In genomic region chr15:96353931-96354730, GRCh38 we compare ENCODE assay signal across 10 cellular contexts. TPM values are rescaled to one million over a fixed set of nuclear protein-coding genes. Genes with fewer than 3 reads are reported as not detected.
DNase-seq lines count a peak whose midpoint lies in the region; ATAC-seq and TF ChIP-seq lines count a peak whose summit lies in the region.
"Had no signal": no experiment of that assay in that cellular context is flagged by ENCODE, and none has a peak within 500 bp of the region (broad histone marks: within the 10 kb centered on the region; RNA-seq: fewer than 3 reads in every experiment).

No MANE protein-coding gene starts in this region.

- 9 to 10% methylated on average over 65 to 67 of the region's 67 CpGs for WGBS in esophagus, 2 donors

- H3K9me3 Mint-ChIP-seq in activated CD4-positive, alpha-beta T cell treated with anti-CD3 and anti-CD28 coated beads for 36 hours (ENCODE audit: low read depth) = no peaks in the 10 kb centered on the region

- TF ChIP-seq CTCF in 22Rv1 (IDR thresholded peaks at IDR 0.05) = peak; percentile 90

- CTCF ChIA-PET in activated CD4-positive, alpha-beta T cell treated with anti-CD3 and anti-CD28 coated beads for 36 hours (lab: Charles Lee) = no interaction called here

- DNase-seq in LHCN-M2 (ENCODE audit: low read depth) (peak; percentile 25), mucosa of gallbladder (ENCODE audit: low spot score) (peak; percentile 61)
- DNase-seq in NK-92 treated with Interleukin-12 subunit alpha and Interleukin-12 subunit beta, amount 100 ng/mL, for 24 hours (lab: John Stamatoyannopoulos, UW) = no peak
- DNase-seq in activated CD4-positive, alpha-beta T cell treated with anti-CD3 and anti-CD28 coated beads for 36 hours = no peak
- DNase-seq: activated CD8-positive, alpha-beta T cell treated with anti-CD3 and anti-CD28 coated beads, Interleukin-2, amount 10 ng/mL, durations not matched to agents 7 days and 5 days; CD8-positive, alpha-beta memory T cell had no signal

- peaks cover 3 to 6% of the 10 kb centered on the region in 2 donors for H3K27me3 ChIP-seq in esophagus (ENCODE audit: control insufficient read depth in 1 of 2, insufficient read depth in 2 of 2, low read length in 2 of 2)

- H3K36me3 Mint-ChIP-seq in activated CD4-positive, alpha-beta T cell treated with anti-CD3 and anti-CD28 coated beads for 36 hours (ENCODE audit: low read depth) = no peaks in the 10 kb centered on the region

- H3K4me3 ChIP-seq in esophagus (ENCODE audit: low read depth in 1 of 2, low read length in 2 of 2) = peak overlapping the region; percentile 37 to 48

- POLR2A ChIA-PET in activated CD4-positive, alpha-beta T cell treated with anti-CD3 and anti-CD28 coated beads for 36 hours (lab: Charles Lee) = no interaction called here

- ATAC-seq in GM21723 (IDR thresholded peaks at IDR 0.05; ENCODE audit: unreplicated experiment) = no peak
- no peak for ATAC-seq in activated CD4-positive, alpha-beta T cell treated with anti-CD3 and anti-CD28 coated beads for 36 hours
- no peak for ATAC-seq in GM21381 (IDR thresholded peaks at IDR 0.05; ENCODE audit: unreplicated experiment)
- ATAC-seq: activated CD8-positive, alpha-beta T cell treated with anti-CD3 and anti-CD28 coated beads, Interleukin-2, amount 10 ng/mL, durations not matched to agents 7 days and 5 days had no signal

- peaks cover 20% of the 10 kb centered on the region for H3K4me1 Mint-ChIP-seq in activated CD4-positive, alpha-beta T cell treated with anti-CD3 and anti-CD28 coated beads for 36 hours

- intact Hi-C loops in activated CD4-positive, alpha-beta T cell treated with anti-CD3 and anti-CD28 coated beads for 36 hours (cut with DNase I, micrococcal nuclease) = loop anchor here (10.0 kb wide), 2 partner anchors 541 to 881 kb away; no protein-coding TSS in a partner anchor

- peaks cover 0 to 5% of the 10 kb centered on the region in 2 donors for H3K9me3 ChIP-seq in esophagus (ENCODE audit: control insufficient read depth in 2 of 2, insufficient read depth in 1 of 2, low read depth in 1 of 2, low read length in 1 of 2)

- H3K4me1 ChIP-seq in esophagus (ENCODE audit: control insufficient read depth in 2 of 2, insufficient read depth in 2 of 2, low read length in 1 of 2) = peaks cover 3 to 4% of the 10 kb centered on the region in 2 donors

- H3K27ac Mint-ChIP-seq in activated CD4-positive, alpha-beta T cell treated with anti-CD3 and anti-CD28 coated beads for 36 hours = no peak overlapping the region
- H3K27ac Mint-ChIP-seq: activated CD8-positive, alpha-beta T cell treated with anti-CD3 and anti-CD28 coated beads, Interleukin-2, amount 10 ng/mL, durations not matched to agents 7 days and 5 days; CD8-positive, alpha-beta memory T cell had no signal

- H3K36me3 ChIP-seq in esophagus (ENCODE audit: control insufficient read depth in 2 of 2, insufficient read depth in 2 of 2, low read length in 1 of 2) = no peaks in the 10 kb centered on the region

- peak overlapping the region; percentile 68 for H3K27ac ChIP-seq in 22Rv1
- H3K27ac ChIP-seq in esophagus (ENCODE audit: low read depth in 2 of 2, low read length in 1 of 2) = peak overlapping the region; percentile 85 to 93

- peaks cover 73% of the 10 kb centered on the region for H3K27me3 Mint-ChIP-seq in activated CD4-positive, alpha-beta T cell treated with anti-CD3 and anti-CD28 coated beads for 36 hours

- H3K4me3 Mint-ChIP-seq in activated CD4-positive, alpha-beta T cell treated with anti-CD3 and anti-CD28 coated beads for 36 hours = no peak overlapping the region
- H3K4me3 Mint-ChIP-seq: activated CD8-positive, alpha-beta T cell treated with anti-CD3 and anti-CD28 coated beads, Interleukin-2, amount 10 ng/mL, durations not matched to agents 7 days and 5 days had no signal

RNA-seq across cellular contexts. Expression of gene NR2F2, which starts 23.6 kb away (rescaled TPM):
- total RNA-seq in LHCN-M2 (2014; rRNA removed) (8.5 and 11.6 TPM in 2 replicates), mucosa of gallbladder (288 TPM)
- 34.8 TPM for polyA plus RNA-seq in LHCN-M2 (2012)
- polyA plus RNA-seq in esophagus = 1 to 10 TPM; 5.0 to 9.3 TPM
- total RNA-seq in activated CD4-positive, alpha-beta T cell treated with anti-CD3 and anti-CD28 coated beads for 36 hours = not detected
- total RNA-seq: activated CD8-positive, alpha-beta T cell treated with anti-CD3 and anti-CD28 coated beads, Interleukin-2, amount 10 ng/mL, durations not matched to agents 7 days and 5 days; CD8-positive, alpha-beta memory T cell had no signal
- polyA plus RNA-seq: CD8-positive, alpha-beta memory T cell had no signal

Comparison
In these comparisons a context has a peak if more than half of its experiments do, and no peak if none do; other contexts are left out.
1. DNase-seq: peak in LHCN-M2 (single experiment) and mucosa of gallbladder (single experiment); none in NK-92 treated with Interleukin-12 subunit alpha and Interleukin-12 subunit beta, amount 100 ng/mL, for 24 hours (single experiment) and activated CD4-positive, alpha-beta T cell treated with anti-CD3 and anti-CD28 coated beads for 36 hours (single experiment).
2. RNA of gene NR2F2, which starts 23.6 kb away (total RNA-seq): 288 TPM in mucosa of gallbladder (single experiment); 8.5 to 11.6 TPM in LHCN-M2 and not detected in activated CD4-positive, alpha-beta T cell treated with anti-CD3 and anti-CD28 coated beads for 36 hours; every median in the first group is over 10 times any median in the second.